In the genomic region with DNA sequence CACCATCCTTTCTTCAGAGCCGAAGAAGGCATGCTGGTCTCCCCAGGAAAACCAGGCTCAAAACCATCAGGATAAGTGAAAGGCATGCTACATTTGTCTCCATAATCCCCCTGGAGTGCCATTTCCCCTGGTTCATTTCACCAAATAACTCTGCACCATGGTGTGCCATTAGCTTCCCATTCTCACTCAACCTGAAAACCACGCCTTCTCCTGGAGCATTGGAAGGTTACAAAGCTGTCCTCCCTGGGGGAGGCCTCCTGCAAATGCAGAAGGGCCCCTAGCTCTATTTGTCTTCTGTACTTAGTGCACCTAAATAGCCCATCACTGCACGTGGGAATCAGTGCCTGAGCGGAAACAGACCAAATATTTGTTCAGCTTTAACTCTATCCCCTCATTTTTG, we compare ENCODE assay signal across 23 cellular contexts.
A peak's percentile ranks its signal among the peaks of the same experiment; 100 is the strongest.
DNase-seq lines count a peak whose midpoint lies in the region; FAIRE-seq and TF ChIP-seq lines count a peak whose summit lies in the region.
"Had no signal": no experiment of that assay in that cellular context is flagged by ENCODE, and none has a peak within 500 bp of the region (broad histone marks: within the 10 kb centered on the region; RNA-seq: fewer than 3 reads in every experiment).

No MANE protein-coding gene starts in this region.

- H3K9ac ChIP-seq in BLaER1 treated with 17β-estradiol and CSF1 and Interleukin-3, amounts not matched to agents 10 nM and 100 nM: no peak overlapping the region

- peak; percentile 13 for FAIRE-seq in bronchial epithelial cell (lab: Jason Lieb, UNC)
- FAIRE-seq: endometrium, K562 had no signal

- TF ChIP-seq CTCF in bronchial epithelial cell (IDR thresholded peaks at IDR 0.05; ENCODE audit: insufficient read depth, low read length, severe bottlenecking) (no peak), foreskin fibroblast (IDR thresholded peaks at IDR 0.05; ENCODE audit: low read depth, low read length) (no peak), brain microvascular endothelial cell (IDR thresholded peaks at IDR 0.05; ENCODE audit: low read depth, low read length, missing control alignments) (no peak)

- peaks cover 5 to 33% (median 30%) of the 10 kb centered on the region in 10 experiments; a peak in 18 of 20 replicates for H3K4me1 ChIP-seq in BLaER1 treated with 17β-estradiol and CSF1 and Interleukin-3, amounts not matched to agents 10 nM and 100 nM
- H3K4me1 ChIP-seq: gastroesophageal sphincter, left ventricle myocardium inferior, uterus had no signal

- no peaks in the 10 kb centered on the region for H4K20me1 ChIP-seq in BLaER1 treated with 17β-estradiol and CSF1 and Interleukin-3, amounts not matched to agents 10 nM and 100 nM

- peak; percentile 53 for DNase-seq in NCI-H1092 (lab: John Stamatoyannopoulos, UW)
- peak; percentile 98 for DNase-seq in NCI-H345 treated with DMSO at 0.1 percent for 48 hours (lab: John Stamatoyannopoulos, UW; ENCODE audit: unreplicated experiment)
- DNase-seq in bronchial epithelial cell (ENCODE audit: low read depth): no peak
- no peak for DNase-seq in foreskin fibroblast
- DNase-seq in globus pallidus (ENCODE audit: low spot score): no peak
- no peak for DNase-seq in DMS 273 treated with DMSO at 0.1 percent for 48 hours (lab: John Stamatoyannopoulos, UW)
- no peak for DNase-seq in brain microvascular endothelial cell
- DNase-seq: activated CD4-positive, alpha-beta T cell treated with anti-CD3 and anti-CD28 coated beads for 48 hours; activated CD8-positive, alpha-beta memory T cell treated with anti-CD3 and anti-CD28 coated beads, Interleukin-2, amount 10 ng/mL, durations not matched to agents 7 days and 5 days; activated naive CD4-positive, alpha-beta T cell treated with anti-CD3 and anti-CD28 coated beads for 36 hours; activated T-cell treated with anti-CD3 and anti-CD28 coated beads, Interleukin-2, amount 50 U/mL, for 72 hours; Calu3; cortex of kidney; left ventricle myocardium inferior; naive B cell; occipital lobe; RPMI8226; uterus had no signal

- peaks cover 0 to 17% (median 9%) of the 10 kb centered on the region in 11 experiments; a peak in 9 of 22 replicates for H3K9me3 ChIP-seq in BLaER1 treated with 17β-estradiol and CSF1 and Interleukin-3, amounts not matched to agents 10 nM and 100 nM (replicated peaks in 1 of 11)
- H3K9me3 ChIP-seq: gastroesophageal sphincter, left ventricle myocardium inferior, uterus had no signal

- H3K27ac ChIP-seq in BLaER1 treated with 17β-estradiol and CSF1 and Interleukin-3, amounts not matched to agents 10 nM and 100 nM: no peak overlapping the region
- no peak overlapping the region for H3K27ac ChIP-seq in brain microvascular endothelial cell
- H3K27ac ChIP-seq: cardiac muscle cell, gastroesophageal sphincter, left ventricle myocardium inferior, uterus had no signal

- in situ Hi-C loops in brain microvascular endothelial cell (cut with HindIII; ENCODE audit: low pct_ligation_motif_present, low sequenced_read_pairs): no loop called here

- peak overlapping the region in 8 of 11 experiments; percentile 1 to 60 (median 41); a peak in 10 of 22 replicates for H3K4me2 ChIP-seq in BLaER1 treated with 17β-estradiol and CSF1 and Interleukin-3, amounts not matched to agents 10 nM and 100 nM

- H3K36me3 ChIP-seq in BLaER1 treated with 17β-estradiol and CSF1 and Interleukin-3, amounts not matched to agents 10 nM and 100 nM: no peaks in the 10 kb centered on the region
- H3K36me3 ChIP-seq in bronchial epithelial cell (ENCODE audit: control insufficient read depth, insufficient read depth, low read length) (no peaks in the 10 kb centered on the region), brain microvascular endothelial cell (replicated peaks) (no peaks in the 10 kb centered on the region)
- H3K36me3 ChIP-seq: cardiac muscle cell, gastroesophageal sphincter, left ventricle myocardium inferior, uterus had no signal

- H3K27me3 ChIP-seq in BLaER1 treated with 17β-estradiol and CSF1 and Interleukin-3, amounts not matched to agents 10 nM and 100 nM: no peaks in the 10 kb centered on the region
- H3K27me3 ChIP-seq in bronchial epithelial cell (ENCODE audit: control insufficient read depth, insufficient read depth, low read length) (no peaks in the 10 kb centered on the region), brain microvascular endothelial cell (replicated peaks) (no peaks in the 10 kb centered on the region)
- H3K27me3 ChIP-seq: cardiac muscle cell, gastroesophageal sphincter, uterus had no signal

- H3K4me3 ChIP-seq in BLaER1 treated with 17β-estradiol and CSF1 and Interleukin-3, amounts not matched to agents 10 nM and 100 nM: no peak overlapping the region
- H3K4me3 ChIP-seq in bronchial epithelial cell (ENCODE audit: low read depth, low read length): no peak overlapping the region
- H3K4me3 ChIP-seq in foreskin fibroblast (ENCODE audit: low read depth in 1 of 2, low read length in 2 of 2): no peak overlapping the region
- H3K4me3 ChIP-seq in brain microvascular endothelial cell (ENCODE audit: low read depth, low read length): no peak overlapping the region
- H3K4me3 ChIP-seq: cardiac muscle cell, gastroesophageal sphincter, K562, left ventricle myocardium inferior, uterus had no signal

Comparison
In these comparisons a context has a peak if more than half of its experiments do, and no peak if none do; other contexts are left out.
1. DNase-seq: peak in NCI-H1092 (single experiment) and NCI-H345 treated with DMSO at 0.1 percent for 48 hours (single experiment); none in bronchial epithelial cell (single experiment), foreskin fibroblast (0 of 2), globus pallidus (single experiment), DMS 273 treated with DMSO at 0.1 percent for 48 hours (single experiment) and brain microvascular endothelial cell (single experiment).